Comparison of ENCODE assay signal across 19 cellular contexts in genomic region chr5:135718151-135718550, GRCh38.
A peak's percentile ranks its signal among the peaks of the same experiment; 100 is the strongest.
DNase-seq lines count a peak whose midpoint lies in the region; ATAC-seq and TF ChIP-seq lines count a peak whose summit lies in the region.
"Had no signal": no experiment of that assay in that cellular context is flagged by ENCODE, and none has a peak within 500 bp of the region (broad histone marks: within the 10 kb centered on the region; RNA-seq: fewer than 3 reads in every experiment).

No MANE protein-coding gene starts in this region.

- no peak overlapping the region for H3K9ac ChIP-seq in HCT116 (ENCODE audit: low read length)

- ATAC-seq in HCT116 (peak; percentile 66; the same call in 1 of the 2 replicates), RWPE2 (ENCODE audit: low read depth) (peak; percentile 88), foreskin keratinocyte (peak; percentile 90), left lobe of liver (no peak)
- ATAC-seq: lower lobe of right lung, Right ventricle myocardium inferior had no signal

- BruUV-seq in HCT116 (replicated peaks; lab: Mats Ljungman, UMichigan), result no TSS peak

- H3K4me3 ChIP-seq in HCT116 (replicated peaks in 1 of 2; ENCODE audit: low read depth in 1 of 2, low read length in 2 of 2) (no peak overlapping the region), RWPE2 (ENCODE audit: severe bottlenecking) (no peak overlapping the region)
- H3K4me3 ChIP-seq: lower lobe of right lung, tibial nerve had no signal

- H2AFZ ChIP-seq in HCT116 (ENCODE audit: low read depth, low read length, poor library complexity, severe bottlenecking), result no peak overlapping the region

- H3K27ac ChIP-seq in HCT116 (ENCODE audit: low read depth, low read length) (no peak overlapping the region), RWPE2 (ENCODE audit: poor library complexity, severe bottlenecking) (no peak overlapping the region), foreskin keratinocyte (no peak overlapping the region)
- H3K27ac ChIP-seq: lower lobe of right lung, tibial nerve had no signal

- no peak overlapping the region for H3K4me2 ChIP-seq in HCT116 (ENCODE audit: low read length)

- POLR2A ChIA-PET in HCT116 (lab: Charles Lee), result no interaction called here

- H3K79me2 ChIP-seq in HCT116 (ENCODE audit: insufficient read depth, low read length), result no peaks in the 10 kb centered on the region

- RAD21 ChIA-PET in HCT116 (lab: Charles Lee; ENCODE audit: low non-redundant PET in 1 of 2, low total read pairs in 2 of 2, uncharacterized antibody in 2 of 2, unreplicated experiment in 2 of 2), result no interaction called here

- CTCF ChIA-PET in HCT116 (lab: Charles Lee), result no interaction called here

- no peaks in the 10 kb centered on the region for H3K36me3 ChIP-seq in HCT116 (ENCODE audit: control insufficient read depth in 1 of 2, insufficient read depth in 2 of 2, low read length in 2 of 2)
- H3K36me3 ChIP-seq in RWPE2 (ENCODE audit: low read depth), result no peaks in the 10 kb centered on the region
- H3K36me3 ChIP-seq: lower lobe of right lung, tibial nerve had no signal

- H3K27me3 ChIP-seq in HCT116 (ENCODE audit: insufficient read depth, low read length) (0 out of 2 replicates have a peak, but pooled peaks cover 2% of the 10 kb centered on the region), RWPE2 (ENCODE audit: insufficient read depth, poor library complexity, severe bottlenecking) (no peaks in the 10 kb centered on the region), foreskin keratinocyte (no peaks in the 10 kb centered on the region)
- H3K27me3 ChIP-seq: tibial nerve had no signal

- no peak for TF ChIP-seq POLR2A in HCT116 (IDR thresholded peaks at IDR 0.05; ENCODE audit: borderline replicate concordance, extremely low read depth, insufficient read depth, insufficient read length)

- H3K9me3 ChIP-seq in HCT116 (ENCODE audit: control insufficient read depth in 1 of 2, insufficient read depth in 1 of 2, low read depth in 1 of 2, low read length in 2 of 2) (no peaks in the 10 kb centered on the region), RWPE2 (ENCODE audit: severe bottlenecking) (no peaks in the 10 kb centered on the region)
- H3K9me3 ChIP-seq: lower lobe of right lung, tibial nerve had no signal

- no peak for TF ChIP-seq RAD21 in HCT116 (IDR thresholded peaks at IDR 0.05; ENCODE audit: low read depth)

- H4K20me1 ChIP-seq in HCT116 (ENCODE audit: insufficient read depth), result no peaks in the 10 kb centered on the region

- intact Hi-C loops in HCT116 (cut with micrococcal nuclease), result no loop called here

- H3K9me2 ChIP-seq in HCT116 (ENCODE audit: insufficient read depth), result no peaks in the 10 kb centered on the region

- H3K4me1 ChIP-seq in HCT116 (ENCODE audit: control insufficient read depth in 1 of 2, insufficient read depth in 2 of 2, low read length in 2 of 2) (peaks cover 6 to 14% of the 10 kb centered on the region in 2 experiments; a peak in 3 of 4 replicates), RWPE2 (ENCODE audit: insufficient read depth, poor library complexity, severe bottlenecking) (peaks cover 21% of the 10 kb centered on the region), foreskin keratinocyte (peaks cover 9% of the 10 kb centered on the region)
- H3K4me1 ChIP-seq: lower lobe of right lung had no signal

- no peak for TF ChIP-seq CTCF in HCT116 (IDR thresholded peaks at IDR 0.05 in 2 of 3, conservative IDR thresholded peaks at IDR 0.05 in 1 of 3; ENCODE audit: borderline replicate concordance in 1 of 3, insufficient read depth in 1 of 3, low read depth in 2 of 3, low read length in 2 of 3)
- TF ChIP-seq CTCF in RWPE2 (IDR thresholded peaks at IDR 0.05; ENCODE audit: poor library complexity, severe bottlenecking), result no peak
- no peak for TF ChIP-seq CTCF in foreskin keratinocyte (conservative IDR thresholded peaks at IDR 0.05)

- DNase-seq in A172 (ENCODE audit: low spot score), result peak; percentile 90
- peak; percentile 8 for DNase-seq in HCT116 (ENCODE audit: low read depth, low spot score)
- DNase-seq in RWPE2 (ENCODE audit: low spot score), result no peak
- peak; percentile 59 to 79 for DNase-seq in foreskin keratinocyte
- DNase-seq in activated CD4-positive, alpha-beta T cell treated with anti-CD3 and anti-CD28 coated beads, Interleukin-2, amount 50 U/mL, for 48 hours, result no peak
- DNase-seq in ureter (ENCODE audit: low spot score), result no peak
- no peak for DNase-seq in NCI-H2107 treated with DMSO at 0.1 percent for 48 hours (lab: John Stamatoyannopoulos, UW; ENCODE audit: unreplicated experiment)
- DNase-seq in left lobe of liver (ENCODE audit: low spot score), result no peak
- DNase-seq: activated CD4-positive, alpha-beta T cell treated with anti-CD3 and anti-CD28 coated beads, Interleukin-2, amount 50 U/mL, for 1 hour; activated T-cell treated with anti-CD3 and anti-CD28 coated beads, Interleukin-2, amount 50 U/mL, for 48 hours; cortex of kidney; KBM-7; lower lobe of right lung; NCI-H1694 treated with DMSO at 0.1 percent for 48 hours; NCI-H69; stimulated activated CD8-positive, alpha-beta memory T cell treated with anti-CD3 and anti-CD28 coated beads, Interleukin-4, amount 100 ng/mL, for 48 hours; T1000 had no signal

TF ChIP-seq in HCT116, 20 proteins besides CTCF, POLR2A, EP300 and RAD21:
- TF ChIP-seq SP1 (IDR thresholded peaks at IDR 0.05; ENCODE audit: low read depth) (no peak), SRF (IDR thresholded peaks at IDR 0.05; ENCODE audit: low read depth) (no peak), EGR1 (IDR thresholded peaks at IDR 0.05; ENCODE audit: low read depth) (no peak), POLR2AphosphoS5 (IDR thresholded peaks at IDR 0.05; ENCODE audit: low read depth, low read length) (no peak), ATF3 (IDR thresholded peaks at IDR 0.05) (no peak), YY1 (IDR thresholded peaks at IDR 0.05; ENCODE audit: extremely low read depth, insufficient replicate concordance, low read depth, low read length) (no peak), SIN3A (IDR thresholded peaks at IDR 0.05; ENCODE audit: low read depth) (no peak), FOSL1 (IDR thresholded peaks at IDR 0.05; ENCODE audit: low read depth) (no peak), ZFX (IDR thresholded peaks at IDR 0.05) (no peak), EZH2 (IDR thresholded peaks at IDR 0.05) (no peak), ZBTB33 (IDR thresholded peaks at IDR 0.05; ENCODE audit: extremely low read depth, insufficient replicate concordance, low read length) (no peak), ELF1 (IDR thresholded peaks at IDR 0.05; ENCODE audit: borderline replicate concordance, low read depth) (no peak), JUND (IDR thresholded peaks at IDR 0.05) (no peak), EZH2phosphoT487 (IDR thresholded peaks at IDR 0.05; ENCODE audit: borderline replicate concordance) (no peak), ZNF274 (IDR thresholded peaks at IDR 0.05; ENCODE audit: low read depth, low read length) (no peak)

Comparison
In these comparisons a context has a peak if more than half of its experiments do, and no peak if none do; other contexts are left out.
1. DNase-seq: peak in A172 (single experiment), HCT116 (single experiment) and foreskin keratinocyte (2 of 2); none in RWPE2 (single experiment), activated CD4-positive, alpha-beta T cell treated with anti-CD3 and anti-CD28 coated beads, Interleukin-2, amount 50 U/mL, for 48 hours (0 of 2), ureter (single experiment), NCI-H2107 treated with DMSO at 0.1 percent for 48 hours (single experiment) and left lobe of liver (single experiment).